ENCODE assay signal across 9 cellular contexts in the genomic region with DNA sequence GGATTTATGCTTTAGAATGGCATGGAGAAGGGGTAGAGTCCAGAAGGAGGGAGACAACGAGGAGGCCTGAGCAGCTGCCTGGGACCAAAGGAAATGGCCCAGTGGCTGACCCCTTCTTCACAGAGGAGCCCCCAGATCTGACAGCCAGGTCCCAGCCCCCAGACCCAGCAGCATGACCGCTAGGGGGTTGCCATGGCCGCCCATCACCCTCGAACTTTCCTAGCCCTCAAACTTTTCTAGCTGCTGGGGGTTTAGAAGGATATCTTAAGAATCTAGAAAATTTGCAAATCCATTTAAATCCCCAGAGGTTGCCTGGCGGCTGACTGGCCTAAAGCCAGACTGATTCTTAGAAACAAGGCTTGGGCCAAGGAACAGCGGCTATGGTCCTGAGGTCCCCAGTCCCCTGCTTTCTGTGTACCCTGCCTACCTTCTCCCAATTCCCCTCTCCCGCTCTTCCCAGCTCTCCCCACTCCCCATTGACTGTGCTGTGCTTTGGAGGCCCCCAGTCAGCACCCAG. TPM values are rescaled to one million over a fixed set of nuclear protein-coding genes. Genes with fewer than 3 reads are reported as not detected.
A peak's percentile ranks its signal among the peaks of the same experiment; 100 is the strongest.
DNase-seq lines count a peak whose midpoint lies in the region; TF ChIP-seq lines count a peak whose summit lies in the region.
"Had no signal": no experiment of that assay in that cellular context is flagged by ENCODE, and none has a peak within 500 bp of the region (broad histone marks: within the 10 kb centered on the region; RNA-seq: fewer than 3 reads in every experiment).

No MANE protein-coding gene starts in this region.

- H4K91ac ChIP-seq in mesenchymal stem cell (ENCODE audit: low read length) = peak overlapping the region; percentile 59

- H3K36me3 ChIP-seq in mesenchymal stem cell (ENCODE audit: control insufficient read depth in 1 of 2, insufficient read depth in 2 of 2, low read depth in 1 of 2, low read length in 2 of 2) (peaks cover 27 to 38% of the 10 kb centered on the region in 2 experiments), thyroid gland (no peaks in the 10 kb centered on the region)

- H2BK15ac ChIP-seq in mesenchymal stem cell (ENCODE audit: low read depth, poor library complexity, severe bottlenecking) = no peak overlapping the region

- H3K27me3 Mint-ChIP-seq in activated CD4-positive, alpha-beta T cell treated with anti-CD3 and anti-CD28 coated beads, Interleukin-2, amount 10 ng/mL, durations not matched to agents 7 days and 5 days = peaks cover 33% of the 10 kb centered on the region

- peak overlapping the region; percentile 80 for H3K4me2 ChIP-seq in mesenchymal stem cell (ENCODE audit: low read length, poor library complexity, severe bottlenecking)

- peak overlapping the region; percentile 97 for H3K9ac ChIP-seq in mesenchymal stem cell (ENCODE audit: low read length)

- peak overlapping the region; percentile 63 to 95 for H3K4me3 ChIP-seq in mesenchymal stem cell (ENCODE audit: insufficient read depth in 1 of 2, low read depth in 1 of 2, low read length in 2 of 2)
- H3K4me3 ChIP-seq in thyroid gland (replicated peaks in 1 of 3) = peak overlapping the region in 1 of 3 donors; percentile 31

- H3K27ac Mint-ChIP-seq in activated CD4-positive, alpha-beta T cell treated with anti-CD3 and anti-CD28 coated beads, Interleukin-2, amount 10 ng/mL, durations not matched to agents 7 days and 5 days = no peak overlapping the region

- CTCF ChIA-PET in activated CD4-positive, alpha-beta T cell treated with anti-CD3 and anti-CD28 coated beads, Interleukin-2, amount 10 ng/mL, durations not matched to agents 7 days and 5 days (lab: Charles Lee) = no interaction called here

- H3K18ac ChIP-seq in mesenchymal stem cell (ENCODE audit: low read depth in 1 of 2, low read length in 2 of 2) = peak overlapping the region; percentile 81 to 86

- H3K36me3 Mint-ChIP-seq in activated CD4-positive, alpha-beta T cell treated with anti-CD3 and anti-CD28 coated beads, Interleukin-2, amount 10 ng/mL, durations not matched to agents 7 days and 5 days (ENCODE audit: low read depth) = no peaks in the 10 kb centered on the region

- H3K4me1 Mint-ChIP-seq in activated CD4-positive, alpha-beta T cell treated with anti-CD3 and anti-CD28 coated beads, Interleukin-2, amount 10 ng/mL, durations not matched to agents 7 days and 5 days = peaks cover 27% of the 10 kb centered on the region

- H3K27ac ChIP-seq in mesenchymal stem cell (ENCODE audit: low read length, poor library complexity, severe bottlenecking) = peak overlapping the region; percentile 82
- H3K27ac ChIP-seq in thyroid gland = peak overlapping the region; percentile 38 to 77 (median 70)

- H3K4ac ChIP-seq in mesenchymal stem cell (ENCODE audit: low read depth in 1 of 2, low read length in 2 of 2) = peak overlapping the region; percentile 82 to 86

- peak overlapping the region in 1 of 2 experiments; percentile 46 for H3K23ac ChIP-seq in mesenchymal stem cell (ENCODE audit: low read length in 2 of 2)

- peak overlapping the region; percentile 46 for H3K4me3 Mint-ChIP-seq in activated CD4-positive, alpha-beta T cell treated with anti-CD3 and anti-CD28 coated beads, Interleukin-2, amount 10 ng/mL, durations not matched to agents 7 days and 5 days

- TF ChIP-seq CTCF in thyroid gland (IDR thresholded peaks at IDR 0.05) = no peak

- H2BK5ac ChIP-seq in mesenchymal stem cell (ENCODE audit: low read depth, low read length, poor library complexity, severe bottlenecking) = peak overlapping the region; percentile 25

- DNase-seq in activated CD4-positive, alpha-beta T cell treated with anti-CD3 and anti-CD28 coated beads, Interleukin-2, amount 10 ng/mL, durations not matched to agents 7 days and 5 days = no peak
- DNase-seq in activated CD4-positive, alpha-beta T cell treated with anti-CD3 and anti-CD28 coated beads, Interleukin-2, amount 50 U/mL, for 48 hours = no peak
- peak; percentile 73 for DNase-seq in astrocyte of the hippocampus (ENCODE audit: low read depth, low spot score)
- DNase-seq in mesenchymal stem cell = no peak
- no peak for DNase-seq in thyroid gland
- no peak for DNase-seq in NCI-H1105 (lab: John Stamatoyannopoulos, UW)
- DNase-seq in inferior parietal cortex (ENCODE audit: extremely low spot score) = no peak
- DNase-seq in NOMO-1 treated with DMSO at 0.1 percent for 48 hours (lab: John Stamatoyannopoulos, UW; ENCODE audit: unreplicated experiment) = no peak

- H3K14ac ChIP-seq in mesenchymal stem cell (ENCODE audit: low read length in 2 of 2) = peak overlapping the region in 1 of 2 experiments; percentile 95

- TF ChIP-seq POLR2A in thyroid gland (IDR thresholded peaks at IDR 0.05) = no peak

- H2AK5ac ChIP-seq in mesenchymal stem cell (ENCODE audit: low read length, severe bottlenecking) = peak overlapping the region; percentile 49

- H3K9me3 Mint-ChIP-seq in activated CD4-positive, alpha-beta T cell treated with anti-CD3 and anti-CD28 coated beads, Interleukin-2, amount 10 ng/mL, durations not matched to agents 7 days and 5 days = no peaks in the 10 kb centered on the region

- POLR2A ChIA-PET in activated CD4-positive, alpha-beta T cell treated with anti-CD3 and anti-CD28 coated beads, Interleukin-2, amount 10 ng/mL, durations not matched to agents 7 days and 5 days (lab: Charles Lee) = no interaction called here

- H2BK12ac ChIP-seq in mesenchymal stem cell (ENCODE audit: low read length in 2 of 2) = peak overlapping the region; percentile 48 to 53

- H3K27me3 ChIP-seq in mesenchymal stem cell (ENCODE audit: control insufficient read depth in 1 of 2, insufficient read depth in 1 of 2, low read length in 2 of 2) (no peaks in the 10 kb centered on the region), thyroid gland (no peaks in the 10 kb centered on the region)

- H2AFZ ChIP-seq in mesenchymal stem cell (ENCODE audit: low read depth, low read length) = no peak overlapping the region

- intact Hi-C loops in thyroid gland (cut with DNase I) = no loop called here

- H2BK120ac ChIP-seq in mesenchymal stem cell (ENCODE audit: low read depth, low read length) = peak overlapping the region; percentile 69

- WGBS in mesenchymal stem cell = 2% methylated on average over 3 of the region's 7 CpGs
- 62 to 68% methylated on average over 6 to 7 of the region's 7 CpGs for WGBS in thyroid gland, 2 donors

- H3K4me1 ChIP-seq in mesenchymal stem cell (ENCODE audit: control insufficient read depth, insufficient read depth, low read depth, low read length) = peaks cover 42% of the 10 kb centered on the region
- H3K4me1 ChIP-seq in thyroid gland = peaks cover 0 to 6% of the 10 kb centered on the region in 2 donors

- H4K8ac ChIP-seq in mesenchymal stem cell (ENCODE audit: low read length) = peak overlapping the region; percentile 74

- H3K79me1 ChIP-seq in mesenchymal stem cell (replicated peaks; ENCODE audit: low read length, poor library complexity, severe bottlenecking) = peaks cover 6% of the 10 kb centered on the region

- H3K9me3 ChIP-seq in mesenchymal stem cell (ENCODE audit: control insufficient read depth, low read length) = no peaks in the 10 kb centered on the region
- H3K9me3 ChIP-seq in thyroid gland = no peaks in the 10 kb centered on the region

RNA-seq across cellular contexts. Expression of gene PDGFRB, which starts 1.0 kb away (rescaled TPM):
- 1 to 10 TPM; 1.9 to 3.6 TPM for total RNA-seq in activated CD4-positive, alpha-beta T cell treated with anti-CD3 and anti-CD28 coated beads, Interleukin-2, amount 10 ng/mL, durations not matched to agents 7 days and 5 days
- polyA plus RNA-seq in mesenchymal stem cell (2013, experiment 1 of 2) = 203 TPM
- 211 TPM for polyA plus RNA-seq in mesenchymal stem cell (2013, experiment 2 of 2)
- total RNA-seq in thyroid gland = 100 to 1,000 TPM in 2 of 4 donors, 10 to 100 TPM in 2; 47.3 to 108 (median 84.8) TPM

RNA-seq across cellular contexts. Expression of gene CDX1, which starts 11.9 kb away (rescaled TPM):
- total RNA-seq in activated CD4-positive, alpha-beta T cell treated with anti-CD3 and anti-CD28 coated beads, Interleukin-2, amount 10 ng/mL, durations not matched to agents 7 days and 5 days = not detected
- 0.08 TPM for polyA plus RNA-seq in mesenchymal stem cell (2013, experiment 1 of 2)
- 0.03 TPM for polyA plus RNA-seq in mesenchymal stem cell (2013, experiment 2 of 2)
- not detected for total RNA-seq in thyroid gland
- total RNA-seq: omental fat pad had no signal

RNA-seq across cellular contexts. Expression of gene SLC6A7, which starts 35.2 kb away (rescaled TPM):
- not detected for total RNA-seq in activated CD4-positive, alpha-beta T cell treated with anti-CD3 and anti-CD28 coated beads, Interleukin-2, amount 10 ng/mL, durations not matched to agents 7 days and 5 days
- polyA plus RNA-seq in mesenchymal stem cell (2013, experiment 1 of 2) = not detected
- polyA plus RNA-seq in mesenchymal stem cell (2013, experiment 2 of 2) = not detected
- total RNA-seq in thyroid gland = not detected
- total RNA-seq: omental fat pad had no signal

Comparison
In these comparisons a context has a peak if more than half of its experiments do, and no peak if none do; other contexts are left out.
1. RNA of gene PDGFRB, which starts 1.0 kb away (total RNA-seq): 47.3 to 108 TPM in thyroid gland; 1.9 to 3.6 TPM in activated CD4-positive, alpha-beta T cell treated with anti-CD3 and anti-CD28 coated beads, Interleukin-2, amount 10 ng/mL, durations not matched to agents 7 days and 5 days; every median in the first group is over 10 times any median in the second.